In genomic region chr11:11072067-11072466, GRCh38 we compare ENCODE assay signal across 17 cellular contexts.
"Had no signal": no experiment of that assay in that cellular context is flagged by ENCODE, and none has a peak within 500 bp of the region (broad histone marks: within the 10 kb centered on the region; RNA-seq: fewer than 3 reads in every experiment).

No MANE protein-coding gene starts in this region.

- H3K4me3 ChIP-seq: heart left ventricle, pancreas, testis had no signal

- H3K4me1 ChIP-seq: heart left ventricle, pancreas, testis had no signal

- H3K36me3 ChIP-seq: brain microvascular endothelial cell, heart left ventricle, pancreas had no signal

- H3K4me1 Mint-ChIP-seq: activated CD8-positive, alpha-beta memory T cell treated with anti-CD3 and anti-CD28 coated beads, Interleukin-2, amount 10 ng/mL, durations not matched to agents 7 days and 5 days; naive B cell had no signal

- H3K4me3 Mint-ChIP-seq: activated CD8-positive, alpha-beta memory T cell treated with anti-CD3 and anti-CD28 coated beads, Interleukin-2, amount 10 ng/mL, durations not matched to agents 7 days and 5 days; activated T-cell treated with anti-CD3 and anti-CD28 coated beads, Interleukin-2, amount 50 U/mL, for 24 hours; naive B cell; stimulated activated naive CD8-positive, alpha-beta T cell treated with anti-CD3 and anti-CD28 coated beads, Interleukin-15, amount 100 ng/mL, for 72 hours had no signal

- H3K9me3 ChIP-seq: heart left ventricle, pancreas, testis had no signal

- ATAC-seq: activated CD8-positive, alpha-beta memory T cell treated with anti-CD3 and anti-CD28 coated beads, Interleukin-2, amount 10 ng/mL, durations not matched to agents 7 days and 5 days; activated naive CD4-positive, alpha-beta T cell treated with anti-CD3 and anti-CD28 coated beads, Interleukin-2, amount 50 U/mL, for 72 hours; heart left ventricle; pancreas; stimulated activated naive CD8-positive, alpha-beta T cell treated with anti-CD3 and anti-CD28 coated beads, Interleukin-15, amount 100 ng/mL, for 72 hours had no signal

- H3K27ac Mint-ChIP-seq: activated CD8-positive, alpha-beta memory T cell treated with anti-CD3 and anti-CD28 coated beads, Interleukin-2, amount 10 ng/mL, durations not matched to agents 7 days and 5 days; activated naive CD4-positive, alpha-beta T cell treated with anti-CD3 and anti-CD28 coated beads, Interleukin-2, amount 50 U/mL, for 72 hours; activated T-cell treated with anti-CD3 and anti-CD28 coated beads, Interleukin-2, amount 50 U/mL, for 24 hours; naive B cell; stimulated activated naive CD8-positive, alpha-beta T cell treated with anti-CD3 and anti-CD28 coated beads, Interleukin-15, amount 100 ng/mL, for 72 hours had no signal

- H3K27ac ChIP-seq: brain microvascular endothelial cell, heart left ventricle, pancreas, testis had no signal

- H3K27me3 Mint-ChIP-seq: activated T-cell treated with anti-CD3 and anti-CD28 coated beads, Interleukin-2, amount 50 U/mL, for 24 hours; stimulated activated naive CD8-positive, alpha-beta T cell treated with anti-CD3 and anti-CD28 coated beads, Interleukin-15, amount 100 ng/mL, for 72 hours had no signal

- H3K36me3 Mint-ChIP-seq: activated CD8-positive, alpha-beta memory T cell treated with anti-CD3 and anti-CD28 coated beads, Interleukin-2, amount 10 ng/mL, durations not matched to agents 7 days and 5 days; activated naive CD4-positive, alpha-beta T cell treated with anti-CD3 and anti-CD28 coated beads, Interleukin-2, amount 50 U/mL, for 72 hours; naive B cell had no signal

- H3K9me3 Mint-ChIP-seq: activated naive CD4-positive, alpha-beta T cell treated with anti-CD3 and anti-CD28 coated beads, Interleukin-2, amount 50 U/mL, for 72 hours; activated T-cell treated with anti-CD3 and anti-CD28 coated beads, Interleukin-2, amount 50 U/mL, for 24 hours; naive B cell; stimulated activated naive CD8-positive, alpha-beta T cell treated with anti-CD3 and anti-CD28 coated beads, Interleukin-15, amount 100 ng/mL, for 72 hours had no signal

- H3K27me3 ChIP-seq: brain microvascular endothelial cell, heart left ventricle, pancreas, testis had no signal

- DNase-seq: activated CD4-positive, alpha-beta T cell treated with anti-CD3 and anti-CD28 coated beads, Interleukin-2, amount 50 U/mL, for 4 hours; activated CD4-positive, CD25-positive, alpha-beta regulatory T cell treated with anti-CD3 and anti-CD28 coated beads, Interleukin-2, amount 50 U/mL, for 72 hours; activated CD8-positive, alpha-beta memory T cell treated with anti-CD3 and anti-CD28 coated beads, Interleukin-2, amount 10 ng/mL, durations not matched to agents 7 days and 5 days; activated effector memory CD4-positive, alpha-beta T cell treated with Interleukin-2 at 50 U/mL for 16 hours; activated T-cell treated with anti-CD3 and anti-CD28 coated beads, Interleukin-2, amount 50 U/mL, for 24 hours; amygdala; brain microvascular endothelial cell; dermis blood vessel endothelial cell; foreskin melanocyte; heart left ventricle; kidney glomerular epithelial cell; naive B cell; pancreas; stimulated activated CD4-positive, alpha-beta T cell treated with anti-CD3 and anti-CD28 coated beads, Interleukin-4, amount 100 ng/mL, for 24 hours; stimulated activated naive CD8-positive, alpha-beta T cell treated with anti-CD3 and anti-CD28 coated beads, Interleukin-15, amount 100 ng/mL, for 72 hours; testis had no signal
